ENCODE assay signal across 19 cellular contexts in the genomic region with DNA sequence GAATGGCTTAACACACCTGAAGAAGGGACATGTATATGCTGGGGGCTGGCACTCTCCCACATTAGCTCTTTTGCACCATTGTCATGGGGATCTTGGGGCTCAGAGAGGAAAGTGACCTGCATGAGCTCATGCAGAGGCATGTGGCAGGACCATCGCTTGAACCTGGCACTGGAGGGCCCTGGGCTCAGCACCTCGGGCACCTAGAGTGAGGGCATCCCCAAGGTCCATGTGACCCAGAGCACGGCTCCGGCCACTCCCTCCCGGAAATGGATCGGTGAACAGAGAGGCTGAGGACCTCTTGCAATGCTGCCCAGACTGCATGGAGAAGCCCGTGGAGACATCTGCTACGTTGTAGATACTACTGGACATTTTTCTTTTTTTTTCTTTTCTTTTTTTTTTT. TPM values are rescaled to one million over a fixed set of nuclear protein-coding genes. Genes with fewer than 3 reads are reported as not detected.
DNase-seq lines count a peak whose midpoint lies in the region; ATAC-seq and TF ChIP-seq lines count a peak whose summit lies in the region.
"Had no signal": no experiment of that assay in that cellular context is flagged by ENCODE, and none has a peak within 500 bp of the region (broad histone marks: within the 10 kb centered on the region; RNA-seq: fewer than 3 reads in every experiment).

No MANE protein-coding gene starts in this region.

- no peak overlapping the region for H4K12ac ChIP-seq in trophoblast cell (ENCODE audit: low read depth, low read length)

- H3K4me2 ChIP-seq in trophoblast cell (ENCODE audit: low read length) = no peak overlapping the region
- H3K4me2 ChIP-seq: BLaER1 had no signal

- H3K36me3 ChIP-seq in HEK293 (ENCODE audit: control insufficient read depth in 2 of 2, insufficient read depth in 1 of 2, low read length in 2 of 2) (no peaks in the 10 kb centered on the region), trophoblast cell (ENCODE audit: control insufficient read depth in 1 of 2, insufficient read depth in 2 of 2, low read length in 2 of 2) (no peaks in the 10 kb centered on the region), lower lobe of right lung (no peaks in the 10 kb centered on the region)
- H3K36me3 ChIP-seq: BE2C, BLaER1 had no signal

- peak overlapping the region; percentile 5 for H2BK120ac ChIP-seq in trophoblast cell (ENCODE audit: insufficient read depth, low read length, poor library complexity)

- H3K4ac ChIP-seq in trophoblast cell (ENCODE audit: low read depth, low read length) = no peak overlapping the region

- CTCF ChIA-PET in HEK293 (lab: Yijun Ruan, JAX) = interaction anchor here (0.5 to 8.9 kb wide), 12 partner anchors 9 to 883 kb away, joined by 3 to 138 read pairs (median 4); no protein-coding TSS in a partner anchor

- no peak overlapping the region for H3K4me3 ChIP-seq in HEK293 (ENCODE audit: low read depth, low read length)
- H3K4me3 ChIP-seq in trophoblast cell (ENCODE audit: low read depth, low read length) = no peak overlapping the region
- no peak overlapping the region for H3K4me3 ChIP-seq in lower lobe of right lung
- H3K4me3 ChIP-seq: BLaER1 had no signal

- H4K91ac ChIP-seq in trophoblast cell (ENCODE audit: low read depth, low read length) = peak overlapping the region; percentile 74

- H3K9ac ChIP-seq in trophoblast cell (ENCODE audit: low read length) = no peak overlapping the region
- H3K9ac ChIP-seq: BLaER1 had no signal

- no peak for ATAC-seq in lower lobe of right lung

- H3K4me1 ChIP-seq in HEK293 (ENCODE audit: control insufficient read depth, insufficient read depth, low read length) (peaks cover 3% of the 10 kb centered on the region; the same call in 1 of the 2 replicates), trophoblast cell (ENCODE audit: control insufficient read depth in 1 of 2, insufficient read depth in 2 of 2, low read length in 2 of 2) (peaks cover 11 to 14% of the 10 kb centered on the region in 2 experiments), lower lobe of right lung (no peaks in the 10 kb centered on the region)
- H3K4me1 ChIP-seq: BE2C had no signal

- H3K14ac ChIP-seq in trophoblast cell (ENCODE audit: low read length) = peak overlapping the region; percentile 27

- peak overlapping the region; percentile 12 for H3K27ac Mint-ChIP-seq in neural crest cell (ENCODE audit: unreplicated experiment)
- H3K27ac Mint-ChIP-seq: CD4-positive, alpha-beta memory T cell; CD8-positive, alpha-beta memory T cell had no signal

- H3K27me3 Mint-ChIP-seq in neural crest cell (ENCODE audit: low read depth) = no peaks in the 10 kb centered on the region
- H3K27me3 Mint-ChIP-seq: CD4-positive, alpha-beta memory T cell; CD4-positive, CD25-positive, alpha-beta regulatory T cell had no signal

- no peaks in the 10 kb centered on the region for H3K9me3 ChIP-seq in HEK293 (ENCODE audit: control insufficient read depth, insufficient read depth, low read depth, low read length)
- no peaks in the 10 kb centered on the region for H3K9me3 ChIP-seq in trophoblast cell (ENCODE audit: insufficient read depth, low read depth, low read length)
- H3K9me3 ChIP-seq in lower lobe of right lung = no peaks in the 10 kb centered on the region
- H3K9me3 ChIP-seq: BE2C, BLaER1 had no signal

- H3K79me2 ChIP-seq in trophoblast cell (ENCODE audit: control insufficient read depth, insufficient read depth, low read length, poor library complexity) = no peaks in the 10 kb centered on the region

- POLR2A ChIA-PET in HEK293 (lab: Yijun Ruan, JAX) = interaction anchor here (1.1 kb wide), 1 partner anchor 37 kb away, joined by 8 read pairs; no protein-coding TSS in a partner anchor

- H3K27ac ChIP-seq in HEK293 (ENCODE audit: extremely low read depth, low read depth, low read length) = no peak overlapping the region
- no peak overlapping the region for H3K27ac ChIP-seq in trophoblast cell (ENCODE audit: low read depth, low read length)
- H3K27ac ChIP-seq in lower lobe of right lung = no peak overlapping the region
- H3K27ac ChIP-seq: BLaER1 had no signal

- H3K4me3 Mint-ChIP-seq in neural crest cell = no peak overlapping the region
- H3K4me3 Mint-ChIP-seq: CD14-positive monocyte; CD4-positive, CD25-positive, alpha-beta regulatory T cell; CD8-positive, alpha-beta memory T cell had no signal

- H3K18ac ChIP-seq in trophoblast cell (ENCODE audit: low read length) = no peak overlapping the region

- no peak overlapping the region for H3K23ac ChIP-seq in trophoblast cell (ENCODE audit: low read length)

- DNase-seq in D341Med (ENCODE audit: low spot score) = peak; percentile 18
- DNase-seq in neural crest cell (ENCODE audit: low read depth, low spot score) = no peak
- DNase-seq in trophoblast cell = no peak
- no peak for DNase-seq in NCI-H1417 treated with DMSO at 0.1 percent for 48 hours (lab: John Stamatoyannopoulos, UW)
- no peak for DNase-seq in activated CD4-positive, CD25-positive, alpha-beta regulatory T cell treated with anti-CD3 and anti-CD28 coated beads, Interleukin-2, amount 50 U/mL, for 72 hours
- DNase-seq in lower lobe of right lung = no peak
- DNase-seq: 8988T; ACHN; BE2C; C1 segment of cervical spinal cord; CD4-positive, alpha-beta memory T cell; CD4-positive, CD25-positive, alpha-beta regulatory T cell; CD8-positive, alpha-beta memory T cell; COR-L47; DMS79 treated with DMSO at 0.1 percent for 48 hours; GF-D8 had no signal

- no peak overlapping the region for H4K8ac ChIP-seq in trophoblast cell (ENCODE audit: low read depth, low read length)

- H3K79me1 ChIP-seq in trophoblast cell (ENCODE audit: low read length) = peaks cover 21% of the 10 kb centered on the region

- no peaks in the 10 kb centered on the region for H3K9me3 Mint-ChIP-seq in neural crest cell
- H3K9me3 Mint-ChIP-seq: CD14-positive monocyte; CD4-positive, alpha-beta memory T cell; CD4-positive, CD25-positive, alpha-beta regulatory T cell; CD8-positive, alpha-beta memory T cell had no signal

- H3K4me1 Mint-ChIP-seq in neural crest cell = peaks cover 15% of the 10 kb centered on the region
- H3K4me1 Mint-ChIP-seq: CD4-positive, alpha-beta memory T cell had no signal

- intact Hi-C loops in lower lobe of right lung (cut with DNase I) = no loop called here

- TF ChIP-seq CTCF in HEK293 (tag by site-specific recombination; IDR thresholded peaks at IDR 0.05) = no peak
- no peak for TF ChIP-seq CTCF in neural crest cell (conservative IDR thresholded peaks at IDR 0.05)
- TF ChIP-seq CTCF in lower lobe of right lung (IDR thresholded peaks at IDR 0.05) = no peak

- H2BK12ac ChIP-seq in trophoblast cell (ENCODE audit: low read length) = peak overlapping the region; percentile 56

- peak overlapping the region; percentile 1 for H2BK5ac ChIP-seq in trophoblast cell (ENCODE audit: low read depth, low read length, poor library complexity)

- H2AK5ac ChIP-seq in trophoblast cell (ENCODE audit: low read length) = no peak overlapping the region

- no peak overlapping the region for H2AFZ ChIP-seq in trophoblast cell (ENCODE audit: insufficient read depth, low read length, poor library complexity)

- H3K27me3 ChIP-seq in trophoblast cell (ENCODE audit: insufficient read depth, low read length) (no peaks in the 10 kb centered on the region), lower lobe of right lung (ENCODE audit: low read depth) (no peaks in the 10 kb centered on the region)
- H3K27me3 ChIP-seq: BE2C, BLaER1 had no signal

- no CpG with 5 or more reads among the region's 8 CpGs for WGBS in trophoblast cell (ENCODE audit: extremely low coverage, insufficient coverage, insufficient read length)

- no peaks in the 10 kb centered on the region for H3K36me3 Mint-ChIP-seq in neural crest cell (ENCODE audit: low read depth)
- H3K36me3 Mint-ChIP-seq: CD14-positive monocyte; CD4-positive, alpha-beta memory T cell; CD4-positive, CD25-positive, alpha-beta regulatory T cell; CD8-positive, alpha-beta memory T cell had no signal

TF ChIP-seq in HEK293, 187 proteins besides CTCF, POLR2A, EP300 and RAD21:
- TF ChIP-seq ZNF214 (tag by site-specific recombination; IDR thresholded peaks at IDR 0.05; ENCODE audit: borderline replicate concordance) = no peak
- 0 out of 2 replicates have a peak, but pooled peaks have one; percentile 58 for TF ChIP-seq ZNF362 (tag by site-specific recombination; IDR thresholded peaks at IDR 0.05)

RNA-seq across cellular contexts. Expression of gene CCNE1, which starts 38.6 kb away (rescaled TPM):
- 26.1 and 29.7 TPM in 2 replicates for total RNA-seq in neural crest cell
- 402 and 418 TPM in 2 replicates for polyA plus RNA-seq in trophoblast cell (2013)
- 1.0 TPM for total RNA-seq in lower lobe of right lung
- polyA plus RNA-seq: CD14-positive monocyte had no signal

RNA-seq across cellular contexts. Expression of gene C19orf12, which starts 58.1 kb away (rescaled TPM):
- 37.9 and 38.1 TPM in 2 replicates for total RNA-seq in neural crest cell
- 17.9 and 18.2 TPM in 2 replicates for polyA plus RNA-seq in trophoblast cell (2013)
- 19.2 TPM for total RNA-seq in lower lobe of right lung

Comparison
In these comparisons a context has a peak if more than half of its experiments do, and no peak if none do; other contexts are left out.
1. RNA of gene CCNE1, which starts 38.6 kb away (total RNA-seq): 26.1 to 29.7 TPM in neural crest cell; 1.0 TPM in lower lobe of right lung (single experiment); every median in the first group is over 10 times any median in the second.